20 cellular contexts compared by ENCODE assay signal in the genomic region with DNA sequence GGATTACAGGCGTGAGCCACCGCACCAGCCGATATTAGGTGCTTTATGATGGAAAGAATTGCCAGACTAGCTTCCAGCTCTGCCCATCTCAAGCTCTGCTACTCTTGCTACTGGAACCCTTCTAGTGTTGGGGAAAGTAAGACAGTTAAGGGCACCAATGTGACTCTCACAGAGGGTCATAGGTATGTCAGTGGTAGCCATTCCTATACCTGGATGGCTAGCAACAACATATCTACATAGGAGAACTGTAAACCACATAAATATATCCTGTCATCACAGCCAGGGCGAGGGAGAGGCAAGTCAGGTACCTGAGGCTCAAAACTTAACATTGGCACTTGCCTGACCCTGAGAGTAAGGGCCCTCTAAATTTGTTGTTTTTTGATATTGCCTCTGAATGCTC.
"Had no signal": no experiment of that assay in that cellular context is flagged by ENCODE, and none has a peak within 500 bp of the region (broad histone marks: within the 10 kb centered on the region; RNA-seq: fewer than 3 reads in every experiment).

No MANE protein-coding gene starts in this region.

- H3K27ac ChIP-seq: colonic mucosa, esophagus squamous epithelium, gastrocnemius medialis, left lung, lower lobe of right lung had no signal

- H3K4me3 ChIP-seq: colonic mucosa, esophagus squamous epithelium, gastrocnemius medialis, heart right ventricle, left lung, lower lobe of right lung had no signal

- H3K9me3 ChIP-seq: colonic mucosa, esophagus squamous epithelium, gastrocnemius medialis, heart right ventricle, left lung, lower lobe of right lung had no signal

- H3K36me3 ChIP-seq: colonic mucosa, esophagus squamous epithelium, gastrocnemius medialis, lower lobe of right lung had no signal

- H3K36me3 Mint-ChIP-seq: naive thymus-derived CD4-positive, alpha-beta T cell had no signal

- DNase-seq: colonic mucosa; cortex of kidney; dermis blood vessel endothelial cell; dorsolateral prefrontal cortex; effector CD4-positive, alpha-beta T cell; effector memory CD4-positive, alpha-beta T cell; esophagus squamous epithelium; foreskin fibroblast; foreskin melanocyte; gastrocnemius medialis; head of caudate nucleus; heart right ventricle; hippocampal formation; left cardiac atrium; left lung; left ventricle myocardium superior; lower lobe of right lung; mesendoderm; midbrain; naive thymus-derived CD4-positive, alpha-beta T cell had no signal

- H3K9me3 Mint-ChIP-seq: naive thymus-derived CD4-positive, alpha-beta T cell had no signal

- H3K4me1 ChIP-seq: colonic mucosa had no signal

- H3K27me3 ChIP-seq: colonic mucosa, dorsolateral prefrontal cortex, gastrocnemius medialis had no signal
